Comparison of ENCODE assay signal across 1 cellular context in the genomic region with DNA sequence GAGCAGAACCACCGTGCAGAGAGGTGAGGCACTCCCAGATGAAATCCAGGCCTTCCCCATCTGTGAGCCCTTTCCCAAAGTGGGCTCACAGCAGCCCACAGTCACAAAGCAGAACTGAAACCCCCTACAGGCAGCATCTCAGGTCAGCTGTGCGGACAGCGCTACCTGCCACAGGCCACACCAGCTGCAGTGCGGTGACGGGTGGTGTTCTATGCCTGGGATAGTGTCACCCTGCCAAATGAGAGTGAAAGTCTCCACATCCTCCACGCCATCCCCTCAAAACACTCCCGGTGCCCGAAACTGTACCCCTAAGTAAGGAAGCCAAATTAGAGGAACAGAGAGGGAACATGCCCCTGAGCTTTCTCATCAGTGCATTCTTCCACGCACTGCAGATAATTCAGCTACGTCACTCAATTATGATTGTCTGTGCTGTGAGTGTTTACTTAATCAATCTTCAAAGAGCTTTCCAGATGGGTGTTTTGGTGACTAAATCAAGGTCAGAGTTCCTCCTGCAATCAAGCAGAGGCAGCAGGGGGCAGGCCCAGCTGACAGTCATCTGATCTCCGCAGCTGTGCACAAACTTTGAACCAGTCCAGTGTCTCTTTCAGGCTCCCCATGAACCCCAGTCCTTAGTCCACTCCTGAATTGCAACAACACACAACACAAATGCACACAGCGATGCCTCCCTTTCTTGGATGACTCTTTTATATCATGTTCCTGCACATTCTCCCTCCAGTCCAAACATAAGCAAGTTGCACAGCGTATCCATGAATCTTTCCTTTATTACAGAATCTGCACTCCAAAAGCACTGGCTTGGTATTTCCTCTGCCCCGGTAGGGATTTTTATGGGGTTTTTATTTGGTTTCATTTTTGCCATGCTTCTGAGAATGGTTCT.
TF ChIP-seq lines count a peak whose summit lies in the region.

No MANE protein-coding gene starts in this region.

TF ChIP-seq in IMR-90, 13 proteins besides CTCF, POLR2A, EP300 and RAD21 (continued from another document):
- TF ChIP-seq MAZ (IDR thresholded peaks at IDR 0.05; ENCODE audit: borderline replicate concordance, low read depth, low read length) (peak; percentile 7; the same call in 1 of the 2 replicates), RCOR1 (IDR thresholded peaks at IDR 0.05; ENCODE audit: insufficient replicate concordance, low read length) (no peak), NFE2L2 (IDR thresholded peaks at IDR 0.05; ENCODE audit: low read depth, low read length) (0 out of 2 replicates have a peak, but pooled peaks have one; percentile 14)
- TF ChIP-seq, protein P1, sequence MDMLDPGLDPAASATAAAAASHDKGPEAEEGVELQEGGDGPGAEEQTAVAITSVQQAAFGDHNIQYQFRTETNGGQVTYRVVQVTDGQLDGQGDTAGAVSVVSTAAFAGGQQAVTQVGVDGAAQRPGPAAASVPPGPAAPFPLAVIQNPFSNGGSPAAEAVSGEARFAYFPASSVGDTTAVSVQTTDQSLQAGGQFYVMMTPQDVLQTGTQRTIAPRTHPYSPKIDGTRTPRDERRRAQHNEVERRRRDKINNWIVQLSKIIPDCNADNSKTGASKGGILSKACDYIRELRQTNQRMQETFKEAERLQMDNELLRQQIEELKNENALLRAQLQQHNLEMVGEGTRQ (IDR thresholded peaks at IDR 0.05; ENCODE audit: low read depth, low read length), result peak; percentile 71
